In the genomic region with DNA sequence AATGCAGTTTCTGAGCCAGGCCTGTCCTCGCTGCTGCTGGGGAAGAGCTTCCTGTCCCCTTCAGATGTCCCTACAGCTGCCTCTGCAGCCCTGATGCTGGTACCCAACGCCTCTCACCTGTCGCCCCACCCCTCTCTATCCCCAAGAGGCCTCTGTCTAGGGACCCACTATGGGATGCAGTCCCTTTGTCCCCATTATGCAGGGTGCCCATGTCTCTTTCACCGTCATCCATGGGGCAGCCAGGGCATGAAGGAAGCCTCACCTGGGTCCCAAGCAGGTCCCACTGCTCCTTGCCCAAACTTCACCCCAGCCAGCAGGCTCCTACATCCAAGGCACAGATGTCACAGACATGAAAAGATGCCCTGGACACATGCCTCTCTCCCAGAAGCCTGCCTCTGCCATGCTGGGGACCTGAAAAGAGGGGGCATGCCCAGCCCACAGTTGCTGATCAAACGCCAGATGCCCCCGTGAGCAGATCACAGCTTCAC, we compare ENCODE assay signal across 2 cellular contexts.
TF ChIP-seq lines count a peak whose summit lies in the region.

No MANE protein-coding gene starts in this region.

TF ChIP-seq in SK-N-SH, 30 proteins besides CTCF, POLR2A, EP300 and RAD21 (continued from another document):
- no peak for TF ChIP-seq RXRA (IDR thresholded peaks at IDR 0.05; ENCODE audit: borderline replicate concordance, low read depth)
- no peak for TF ChIP-seq CHD2 (IDR thresholded peaks at IDR 0.05; ENCODE audit: low read length, partially characterized antibody)
- no peak for TF ChIP-seq FOXM1 (IDR thresholded peaks at IDR 0.05; ENCODE audit: low read depth)
- no peak for TF ChIP-seq YY1 (IDR thresholded peaks at IDR 0.05; ENCODE audit: low read depth)
- no peak for TF ChIP-seq GATA2 (CRISPR knock-in tag; IDR thresholded peaks at IDR 0.05)

TF ChIP-seq in SK-N-SH treated with all-trans-retinoic acid at 6 μM for 48 hours, 23 proteins besides CTCF, POLR2A, EP300 and RAD21 (continued from another document):
- no peak for TF ChIP-seq TCF4 (CRISPR knock-in tag; IDR thresholded peaks at IDR 0.05; ENCODE audit: borderline replicate concordance)
